Comparison of ENCODE assay signal across 1 cellular context in the genomic region with DNA sequence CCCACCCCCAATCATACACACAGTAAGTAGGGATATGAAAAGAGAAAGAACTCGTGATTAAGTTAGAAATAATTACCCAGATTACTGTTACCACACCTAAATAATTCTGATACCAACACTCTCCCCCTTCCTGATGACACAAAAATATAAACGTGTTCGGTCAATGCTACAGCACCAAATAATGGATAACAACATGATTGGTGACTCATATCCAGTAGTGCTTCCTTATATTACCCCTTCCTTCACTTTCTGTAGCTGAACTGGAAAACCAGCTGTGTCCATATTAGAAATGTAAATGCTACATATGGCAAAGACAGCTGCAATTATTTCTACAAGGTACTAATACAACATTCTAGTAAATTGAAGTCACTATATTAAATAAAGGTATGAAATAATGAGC.
A peak's percentile ranks its signal among the peaks of the same experiment; 100 is the strongest.
TF ChIP-seq lines count a peak whose summit lies in the region.

No MANE protein-coding gene starts in this region.

TF ChIP-seq in endothelial cell of umbilical vein, 7 proteins besides CTCF, POLR2A, EP300 and RAD21:
- TF ChIP-seq GATA2 (IDR thresholded peaks at IDR 0.05; ENCODE audit: insufficient read depth, insufficient read length, low read depth, low read length) (no peak), EZH2 (IDR thresholded peaks at IDR 0.05; ENCODE audit: borderline replicate concordance, low read depth, low read length, severe bottlenecking) (no peak), MYC (IDR thresholded peaks at IDR 0.05; ENCODE audit: low read depth, low read length) (no peak), POLR2AphosphoS5 (IDR thresholded peaks at IDR 0.05; ENCODE audit: insufficient read depth, low read depth, low read length) (no peak), JUN (IDR thresholded peaks at IDR 0.05; ENCODE audit: borderline replicate concordance, insufficient read depth, insufficient read length, low read depth) (peak; percentile 71), FOS (IDR thresholded peaks at IDR 0.05; ENCODE audit: borderline replicate concordance, insufficient read depth, low read length) (peak; percentile 55)
- TF ChIP-seq, protein P1, sequence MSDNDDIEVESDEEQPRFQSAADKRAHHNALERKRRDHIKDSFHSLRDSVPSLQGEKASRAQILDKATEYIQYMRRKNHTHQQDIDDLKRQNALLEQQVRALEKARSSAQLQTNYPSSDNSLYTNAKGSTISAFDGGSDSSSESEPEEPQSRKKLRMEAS (IDR thresholded peaks at IDR 0.05; ENCODE audit: insufficient read depth, insufficient read length): no peak
